In the genomic region with DNA sequence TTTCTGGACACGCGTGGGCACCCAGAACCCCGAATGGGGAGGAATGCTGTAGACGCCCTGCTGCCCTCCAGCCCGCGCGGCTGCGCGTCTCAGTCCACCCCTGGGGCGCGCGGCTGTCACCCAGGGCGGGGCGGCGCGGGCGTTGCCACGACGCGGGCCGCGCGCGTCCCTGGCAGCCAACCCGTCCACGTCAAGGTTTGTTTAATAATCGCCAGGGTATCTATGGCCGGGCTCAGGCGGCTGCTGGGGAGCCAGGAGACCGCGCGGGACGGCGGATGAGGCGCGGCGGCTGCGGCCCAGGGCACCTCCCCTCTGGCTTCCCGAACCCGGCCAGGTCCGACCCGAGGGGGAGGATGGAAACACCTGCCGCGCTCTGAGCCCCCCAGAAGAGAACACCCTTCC, we compare ENCODE assay signal across 8 cellular contexts. TPM values are rescaled to one million over a fixed set of nuclear protein-coding genes. Genes with fewer than 3 reads are reported as not detected.
A peak's percentile ranks its signal among the peaks of the same experiment; 100 is the strongest.
DNase-seq lines count a peak whose midpoint lies in the region; ATAC-seq and TF ChIP-seq lines count a peak whose summit lies in the region.

A gene with protein sequence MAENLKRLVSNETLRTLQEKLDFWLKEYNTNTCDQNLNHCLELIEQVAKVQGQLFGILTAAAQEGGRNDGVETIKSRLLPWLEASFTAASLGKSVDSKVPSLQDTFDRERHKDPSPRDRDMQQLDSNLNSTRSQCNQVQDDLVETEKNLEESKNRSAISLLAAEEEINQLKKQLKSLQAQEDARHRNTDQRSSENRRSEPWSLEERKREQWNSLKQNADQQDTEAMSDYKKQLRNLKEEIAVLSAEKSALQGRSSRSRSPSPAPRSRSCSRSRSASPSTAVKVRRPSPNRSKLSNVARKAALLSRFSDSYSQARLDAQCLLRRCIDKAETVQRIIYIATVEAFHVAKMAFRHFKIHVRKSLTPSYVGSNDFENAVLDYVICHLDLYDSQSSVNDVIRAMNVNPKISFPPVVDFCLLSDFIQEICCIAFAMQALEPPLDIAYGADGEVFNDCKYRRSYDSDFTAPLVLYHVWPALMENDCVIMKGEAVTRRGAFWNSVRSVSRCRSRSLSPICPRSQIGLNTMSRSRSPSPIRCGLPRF (plus strand): TSS at position 92 of the 402 bp plus-strand sequence. CDS start 401 bp downstream, outside the sequence.

- 2 to 8% methylated on average over 9 to 43 of the region's 44 CpGs for WGBS in body of pancreas, 2 donors

- intact Hi-C loops in body of pancreas (cut with DNase I): no loop called here

- H3K9me3 Mint-ChIP-seq in stimulated activated naive B cell treated with anti-CD40 and anti-IgM and Interleukin-4, amounts not matched to agents 10 μg/mL and 1 μg/mL and 100 μg/mL, for 72 hours: no peaks in the 10 kb centered on the region

- TF ChIP-seq CTCF in AG10803 (conservative IDR thresholded peaks at IDR 0.05; ENCODE audit: low read length): no peak
- no peak for TF ChIP-seq CTCF in body of pancreas (IDR thresholded peaks at IDR 0.05)

- peaks cover 48 to 54% of the 10 kb centered on the region in 2 donors for H3K27me3 Mint-ChIP-seq in stimulated activated naive B cell treated with anti-CD40 and anti-IgM and Interleukin-4, amounts not matched to agents 10 μg/mL and 1 μg/mL and 100 μg/mL, for 72 hours

- H3K4me3 Mint-ChIP-seq in stimulated activated naive B cell treated with anti-CD40 and anti-IgM and Interleukin-4, amounts not matched to agents 10 μg/mL and 1 μg/mL and 100 μg/mL, for 72 hours: peak within 1 kb of the TSS; percentile 75 to 77

- no peaks in the 10 kb centered on the region for H3K36me3 Mint-ChIP-seq in stimulated activated naive B cell treated with anti-CD40 and anti-IgM and Interleukin-4, amounts not matched to agents 10 μg/mL and 1 μg/mL and 100 μg/mL, for 72 hours

- H3K4me3 ChIP-seq in AG10803 (ENCODE audit: low read length): peak within 1 kb of the TSS; percentile 82
- peak within 1 kb of the TSS; percentile 24 to 39 for H3K4me3 ChIP-seq in body of pancreas
- H3K4me3 ChIP-seq in HAP-1: no peak within 1 kb of the TSS

- ATAC-seq in GM18870 (IDR thresholded peaks at IDR 0.05; ENCODE audit: unreplicated experiment) (peak; percentile 31), HG03196 (IDR thresholded peaks at IDR 0.05; ENCODE audit: unreplicated experiment) (peak; percentile 51), body of pancreas (peak; percentile 77)
- ATAC-seq in stimulated activated naive B cell treated with anti-CD40 and anti-IgM and Interleukin-4, amounts not matched to agents 10 μg/mL and 1 μg/mL and 100 μg/mL, for 72 hours (replicated peaks): peak; percentile 71 to 77

- peak within 1 kb of the TSS; percentile 22 to 64 (median 42) for H3K27ac ChIP-seq in body of pancreas

- no peaks in the 10 kb centered on the region for H3K36me3 ChIP-seq in body of pancreas (replicated peaks in 1 of 2; ENCODE audit: insufficient read depth in 1 of 2, low read depth in 2 of 2)
- H3K36me3 ChIP-seq in HAP-1 (replicated peaks): no peaks in the 10 kb centered on the region

- no peaks in the 10 kb centered on the region for H3K9me3 ChIP-seq in body of pancreas
- H3K9me3 ChIP-seq in HAP-1: peaks cover 2% of the 10 kb centered on the region; the same call in 1 of the 2 replicates

- no peak for TF ChIP-seq POLR2A in body of pancreas (IDR thresholded peaks at IDR 0.05)

- H3K4me1 ChIP-seq in body of pancreas: peaks cover 9% of the 10 kb centered on the region
- H3K4me1 ChIP-seq in HAP-1: peaks cover 12% of the 10 kb centered on the region

- H3K27ac Mint-ChIP-seq in stimulated activated naive B cell treated with anti-CD40 and anti-IgM and Interleukin-4, amounts not matched to agents 10 μg/mL and 1 μg/mL and 100 μg/mL, for 72 hours: no peak within 1 kb of the TSS

- H3K27me3 ChIP-seq in body of pancreas (no peaks in the 10 kb centered on the region), HAP-1 (ENCODE audit: low read depth) (no peaks in the 10 kb centered on the region)

- in situ Hi-C loops in HAP-1 (cut with MboI; ENCODE audit: low sequenced_read_pairs): no loop called here

- H3K4me1 Mint-ChIP-seq in stimulated activated naive B cell treated with anti-CD40 and anti-IgM and Interleukin-4, amounts not matched to agents 10 μg/mL and 1 μg/mL and 100 μg/mL, for 72 hours: peaks cover 13% of the 10 kb centered on the region in 2 donors

- DNase-seq in AG10803 (ENCODE audit: low read depth) (peak; percentile 55), body of pancreas (peak in 3 of 4 donors; percentile 16 to 50 (median 38)), iPS-NIHi7 (ENCODE audit: extremely low spot score) (peak; percentile 32), HAP-1 (ENCODE audit: low spot score in 2 of 2) (no peak)
- no peak for DNase-seq in stimulated activated naive B cell treated with anti-CD40 and anti-IgM and Interleukin-4, amounts not matched to agents 10 μg/mL and 1 μg/mL and 100 μg/mL, for 72 hours
- no peak for DNase-seq in stimulated activated CD8-positive, alpha-beta memory T cell treated with anti-CD3 and anti-CD28 coated beads, Interleukin-4, amount 100 ng/mL, for 48 hours

RNA-seq across cellular contexts. Expression of the gene that starts here (rescaled TPM):
- total RNA-seq in body of pancreas: 1 to 10 TPM; 4.0 to 8.0 TPM

Comparison
In these comparisons a context has a peak if more than half of its experiments do, and no peak if none do; other contexts are left out.
1. DNase-seq: peak in AG10803 (single experiment), body of pancreas (3 of 4) and iPS-NIHi7 (single experiment); none in stimulated activated naive B cell treated with anti-CD40 and anti-IgM and Interleukin-4, amounts not matched to agents 10 μg/mL and 1 μg/mL and 100 μg/mL, for 72 hours (single experiment), HAP-1 (0 of 2) and stimulated activated CD8-positive, alpha-beta memory T cell treated with anti-CD3 and anti-CD28 coated beads, Interleukin-4, amount 100 ng/mL, for 48 hours (single experiment).
2. Peak in every context shown above with its lines, with median percentiles within 50 percentile points of each other: ATAC-seq.